8 cellular contexts compared by ENCODE assay signal in the genomic region with DNA sequence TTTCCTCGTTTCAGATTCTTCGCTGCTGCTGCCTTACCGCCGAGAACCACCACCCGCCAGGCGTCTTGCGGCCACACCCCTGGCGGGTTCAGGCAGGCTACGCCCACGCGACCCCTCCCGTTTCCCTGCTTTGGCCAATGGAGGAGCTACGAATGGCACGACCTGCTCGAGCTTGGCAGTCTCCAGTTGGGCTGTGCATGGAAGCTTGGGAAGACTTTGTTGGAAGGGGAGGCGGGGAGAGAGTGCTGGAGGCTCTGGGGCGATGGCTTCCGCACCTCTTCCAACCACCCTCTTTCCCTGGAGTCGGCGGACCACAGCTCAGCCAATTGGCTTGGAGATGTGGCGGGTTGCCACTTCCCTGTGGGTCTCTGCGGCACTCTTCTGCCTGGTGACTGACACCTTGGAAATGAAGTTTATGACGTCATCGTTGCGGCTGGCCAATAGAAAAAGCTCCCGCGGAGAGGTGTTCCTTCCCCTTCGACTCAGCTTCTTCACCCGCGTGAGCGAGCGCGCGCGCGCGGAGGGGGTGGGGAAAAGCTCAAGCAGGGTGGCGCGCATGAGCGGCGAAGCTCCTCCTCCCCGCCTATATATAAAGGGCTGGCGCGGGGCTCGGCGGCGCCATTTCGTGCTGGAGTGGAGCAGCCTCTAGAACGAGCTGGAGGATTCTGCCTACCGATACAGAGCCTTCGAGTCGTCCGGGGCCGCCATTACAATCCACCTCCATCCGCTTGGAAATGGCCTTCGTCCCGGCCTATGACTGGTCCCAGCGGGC.
A peak's percentile ranks its signal among the peaks of the same experiment; 100 is the strongest.
DNase-seq lines count a peak whose midpoint lies in the region; ATAC-seq and FAIRE-seq lines count a peak whose summit lies in the region.

No MANE protein-coding gene starts in this region.

- peak; percentile 9 for FAIRE-seq in islet of Langerhans (lab: Jason Lieb, UNC)

- ATAC-seq in GM19043 (IDR thresholded peaks at IDR 0.05; ENCODE audit: low read depth, unreplicated experiment) = peak; percentile 46
- peak; percentile 56 for ATAC-seq in HG03354 (IDR thresholded peaks at IDR 0.05; ENCODE audit: poor library complexity, severe bottlenecking, unreplicated experiment)
- peak; percentile 52 to 55 for ATAC-seq in activated CD4-positive, CD25-positive, alpha-beta regulatory T cell treated with anti-CD3 and anti-CD28 coated beads, Interleukin-2, amount 50 U/mL, for 24 hours

- peak; percentile 100 for DNase-seq in AML-193 (lab: John Stamatoyannopoulos, UW)
- DNase-seq in NCI-H446 (lab: John Stamatoyannopoulos, UW) = peak; percentile 100
- peak; percentile 100 for DNase-seq in cerebellar cortex (ENCODE audit: low spot score)
- peak; percentile 98 to 99 for DNase-seq in stimulated activated CD4-positive, alpha-beta T cell treated with anti-CD3 and anti-CD28 coated beads, Interleukin-12 subunit alpha, Interleukin-12 subunit beta, amount 100 ng/mL, for 24 hours (ENCODE audit: low read depth in 2 of 2)

Comparison
In these comparisons a context has a peak if more than half of its experiments do, and no peak if none do; other contexts are left out.
1. Peak in every context shown above with its lines: DNase-seq and ATAC-seq.